Comparison of ENCODE assay signal across 9 cellular contexts in the genomic region with DNA sequence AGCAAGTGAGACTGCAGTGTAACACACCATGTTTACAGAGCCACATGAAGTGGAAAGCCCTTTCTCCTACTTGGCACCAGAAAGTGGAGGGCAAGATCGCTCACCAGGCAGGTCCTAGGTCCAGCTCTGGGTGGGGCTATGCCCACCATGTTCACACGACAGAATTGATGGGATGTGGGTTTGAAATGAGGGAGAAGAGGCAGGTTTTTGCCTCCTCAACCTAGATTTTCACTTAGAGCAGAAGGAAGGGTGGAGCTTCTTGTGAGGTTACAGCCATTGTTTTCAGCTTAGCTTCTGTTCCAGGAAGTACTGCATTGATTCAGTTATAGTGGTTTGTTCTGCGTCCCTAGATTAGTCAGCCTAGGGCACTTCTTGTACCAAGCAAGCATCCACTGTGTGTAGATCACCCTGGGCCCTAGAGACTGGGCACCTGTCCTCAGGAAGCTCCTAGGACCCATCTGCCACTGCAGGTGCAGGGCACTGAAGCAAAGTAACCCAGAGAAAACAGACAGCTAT. TPM values are rescaled to one million over a fixed set of nuclear protein-coding genes. Genes with fewer than 3 reads are reported as not detected.
A peak's percentile ranks its signal among the peaks of the same experiment; 100 is the strongest.
DNase-seq lines count a peak whose midpoint lies in the region; ATAC-seq and TF ChIP-seq lines count a peak whose summit lies in the region.
"Had no signal": no experiment of that assay in that cellular context is flagged by ENCODE, and none has a peak within 500 bp of the region (broad histone marks: within the 10 kb centered on the region; RNA-seq: fewer than 3 reads in every experiment).

No MANE protein-coding gene starts in this region.

- intact Hi-C loops in Right ventricle myocardium superior (cut with DNase I) (no loop called here), cardiac septum (cut with DNase I) (no loop called here), right cardiac atrium (cut with DNase I) (no loop called here), vagina (cut with DNase I) (no loop called here)

- peak; percentile 56 for ATAC-seq in Right ventricle myocardium superior (ENCODE audit: poor library complexity)
- ATAC-seq in HG03378 (IDR thresholded peaks at IDR 0.05; ENCODE audit: unreplicated experiment) = peak; percentile 40
- peak; percentile 62 to 75 for ATAC-seq in right cardiac atrium

- H3K27me3 ChIP-seq in right cardiac atrium (ENCODE audit: control insufficient read depth, insufficient read depth) (no peaks in the 10 kb centered on the region), vagina (no peaks in the 10 kb centered on the region)

- no peak for DNase-seq in Right ventricle myocardium superior
- DNase-seq in cardiac septum (ENCODE audit: low spot score) = no peak
- peak; percentile 65 for DNase-seq in activated CD4-positive, alpha-beta T cell treated with anti-CD3 and anti-CD28 coated beads for 48 hours
- DNase-seq in right cardiac atrium = no peak
- no peak for DNase-seq in vagina (ENCODE audit: extremely low spot score in 2 of 2)
- no peak for DNase-seq in GOT3 (lab: John Stamatoyannopoulos, UW)
- no peak for DNase-seq in NCI-H748 (lab: John Stamatoyannopoulos, UW; ENCODE audit: unreplicated experiment)

- H3K9me3 ChIP-seq in right cardiac atrium (ENCODE audit: control insufficient read depth, low read length) (no peaks in the 10 kb centered on the region), vagina (no peaks in the 10 kb centered on the region)

- TF ChIP-seq POLR2A in vagina (IDR thresholded peaks at IDR 0.05) = no peak

- H3K27ac ChIP-seq in right cardiac atrium (ENCODE audit: low read length) (no peak overlapping the region), vagina (peak overlapping the region; percentile 29)
- H3K27ac ChIP-seq: C4-2B had no signal

- H3K4me3 ChIP-seq in right cardiac atrium (ENCODE audit: low read length) = no peak overlapping the region
- peak overlapping the region in 1 of 2 donors; percentile 32 for H3K4me3 ChIP-seq in vagina

- TF ChIP-seq CTCF in vagina (IDR thresholded peaks at IDR 0.05) = no peak

- H3K36me3 ChIP-seq in vagina = no peaks in the 10 kb centered on the region

- 57% methylated on average over 3 of the region's 3 CpGs for WGBS in right cardiac atrium

- H3K4me1 ChIP-seq in right cardiac atrium (ENCODE audit: control insufficient read depth, insufficient read depth, low read length) (no peaks in the 10 kb centered on the region), vagina (no peaks in the 10 kb centered on the region)

RNA-seq across cellular contexts. Expression of a gene that starts 2.3 kb away (rescaled TPM):
- total RNA-seq in Right ventricle myocardium superior (12.3 TPM), cardiac septum (5.2 TPM), right cardiac atrium (10 to 100 TPM; 11.9 to 24.4 (median 15.9) TPM), vagina (41.5 TPM)
- 7.1 TPM for polyA plus RNA-seq in right cardiac atrium
